ENCODE assay signal across 32 cellular contexts in the genomic region with DNA sequence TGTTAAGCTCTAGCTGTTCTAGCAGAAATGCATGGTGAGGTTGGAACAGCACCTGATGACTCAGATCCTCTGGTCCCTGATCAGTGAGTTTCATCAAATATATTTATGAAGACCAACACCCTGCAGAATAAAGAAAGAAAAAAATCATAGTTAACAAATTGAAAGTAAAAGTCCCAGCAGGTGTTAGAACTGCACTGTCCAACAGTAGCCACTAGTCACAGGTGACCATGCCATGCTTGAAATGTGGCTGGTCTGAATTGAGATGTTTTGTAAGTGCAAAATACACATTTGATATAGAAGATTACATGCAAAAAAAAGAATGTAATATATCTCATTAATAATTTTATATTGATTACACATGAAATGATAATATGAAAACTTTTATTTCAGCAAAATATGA.
A peak's percentile ranks its signal among the peaks of the same experiment; 100 is the strongest.
DNase-seq lines count a peak whose midpoint lies in the region; ATAC-seq, FAIRE-seq and TF ChIP-seq lines count a peak whose summit lies in the region.
"Had no signal": no experiment of that assay in that cellular context is flagged by ENCODE, and none has a peak within 500 bp of the region (broad histone marks: within the 10 kb centered on the region; RNA-seq: fewer than 3 reads in every experiment).

No MANE protein-coding gene starts in this region.

- no peaks in the 10 kb centered on the region for H3K9me3 ChIP-seq in GM12878 (replicated peaks; ENCODE audit: control insufficient read depth, insufficient read depth, low read length)
- H3K9me3 ChIP-seq: left lung, ovary, SJSA1, thoracic aorta had no signal

- intact Hi-C loops in GM12878 (cut with micrococcal nuclease; ENCODE audit: unreplicated experiment), result no loop called here

- H3K79me2 ChIP-seq in GM12878 (ENCODE audit: control insufficient read depth, insufficient read depth, low read length), result no peaks in the 10 kb centered on the region

- no peak for TF ChIP-seq POLR2A in GM12878 (IDR thresholded peaks at IDR 0.05; ENCODE audit: low read depth, low read length)

- no peaks in the 10 kb centered on the region for H3K36me3 ChIP-seq in GM12878 (ENCODE audit: control insufficient read depth in 2 of 2, insufficient read depth in 2 of 2, low read length in 1 of 2)
- H3K36me3 ChIP-seq: left lung, ovary, SJSA1, thoracic aorta, WERI-Rb-1 had no signal

- H4K20me1 ChIP-seq in GM12878 (ENCODE audit: control insufficient read depth, insufficient read depth), result no peaks in the 10 kb centered on the region

- SMC1A ChIA-PET in GM12878 (lab: Charles Lee; ENCODE audit: uncharacterized antibody, unreplicated experiment), result no interaction called here

- H3K4me2 ChIP-seq in GM12878 (ENCODE audit: control insufficient read depth, insufficient read depth), result no peak overlapping the region

- FAIRE-seq in GM12878 (lab: Jason Lieb, UNC), result no peak
- FAIRE-seq: D721Med, endothelial cell of umbilical vein, GM12891 had no signal

- POLR2A ChIA-PET in GM12878 (lab: Charles Lee) (no interaction called here), RWPE1 (lab: Yijun Ruan, JAX; ENCODE audit: low non-redundant PET) (no interaction called here)

- no peak for TF ChIP-seq EP300 in GM12878 (IDR thresholded peaks at IDR 0.05; ENCODE audit: borderline replicate concordance in 1 of 2, control insufficient read depth in 1 of 2, low read depth in 2 of 2, low read length in 2 of 2)

- H3K27me3 ChIP-seq in GM12878 (replicated peaks in 1 of 2; ENCODE audit: control insufficient read depth in 2 of 2, insufficient read depth in 2 of 2, low read length in 1 of 2), result no peaks in the 10 kb centered on the region
- H3K27me3 ChIP-seq: dorsolateral prefrontal cortex, left lung, ovary, SJSA1 had no signal

- peak; percentile 62 for ATAC-seq in HG03342 (IDR thresholded peaks at IDR 0.05; ENCODE audit: unreplicated experiment)
- peak; percentile 36; the same call in 2 of the 3 replicates for ATAC-seq in GM12878
- ATAC-seq: left lung; stimulated activated naive CD8-positive, alpha-beta T cell treated with anti-CD3 and anti-CD28 coated beads, Interleukin-15, Interleukin-2, amounts not matched to agents 100 U/mL and 50 U/mL, for 24 hours had no signal

- H3K4me3 ChIP-seq in GM12878 (no peak overlapping the region), foreskin fibroblast (ENCODE audit: low read depth in 1 of 2, low read length in 2 of 2) (no peak overlapping the region)
- H3K4me3 ChIP-seq: dorsolateral prefrontal cortex, left lung, ovary, SJSA1, thoracic aorta had no signal

- no peak for TF ChIP-seq RAD21 in GM12878 (IDR thresholded peaks at IDR 0.05; ENCODE audit: insufficient read depth, low read depth, low read length)

- no peak overlapping the region for H3K9ac ChIP-seq in GM12878 (ENCODE audit: control insufficient read depth, insufficient read depth, low read length)

- no peak overlapping the region for H2AFZ ChIP-seq in GM12878 (ENCODE audit: control insufficient read depth, low read depth, low read length)

- CTCF ChIA-PET in GM12878 (lab: Yijun Ruan, JAX), result no interaction called here
- CTCF ChIA-PET in RWPE1 (lab: Yijun Ruan, JAX), result interaction anchor here (0.6 kb wide), 1 partner anchor 698 kb away, joined by 3 read pairs; no protein-coding TSS in a partner anchor

- RAD21 ChIA-PET in GM12878 (lab: Charles Lee; ENCODE audit: unreplicated experiment), result no interaction called here

- in situ Hi-C loops in GM12878 (cut with MboI), result no loop called here

- DNase-seq in GM12878 (ENCODE audit: low read depth, low spot score) (no peak), foreskin fibroblast (peak; percentile 7 to 35), RWPE1 (ENCODE audit: low spot score) (no peak), GM10266 (ENCODE audit: extremely low spot score) (no peak), NCI-H2029 (lab: John Stamatoyannopoulos, UW) (no peak)
- DNase-seq: activated CD4-positive, alpha-beta T cell treated with anti-CD3 and anti-CD28 coated beads for 48 hours; activated T-cell treated with anti-CD3 and anti-CD28 coated beads for 4 hours; amniotic stem cell; CD4-positive, alpha-beta memory T cell; dorsolateral prefrontal cortex; H9; KG1; left lung; mesenchymal stem cell; MV-4-11; NCI-H1436; NCI-H2107; NCI-H446; NCI-H748 treated with DMSO at 0.1 percent for 48 hours; ovary; retina; stimulated activated CD4-positive, alpha-beta T cell treated with anti-CD3 and anti-CD28 coated beads, Interleukin-1b, Interleukin-23, amount 100 ng/mL, for 48 hours; stimulated activated naive CD8-positive, alpha-beta T cell treated with anti-CD3 and anti-CD28 coated beads, Interleukin-15, Interleukin-2, amounts not matched to agents 100 U/mL and 50 U/mL, for 24 hours; T1000; WERI-Rb-1 had no signal

- H3K27ac ChIP-seq in GM12878 (ENCODE audit: control insufficient read depth, insufficient read depth), result no peak overlapping the region
- no peak overlapping the region for H3K27ac ChIP-seq in RWPE1
- H3K27ac ChIP-seq: dorsolateral prefrontal cortex, left lung, ovary, SJSA1, thoracic aorta, WERI-Rb-1 had no signal

- no TSS peak for BruUV-seq in GM12878 (replicated peaks; lab: Mats Ljungman, UMichigan)

- H3K4me1 ChIP-seq in GM12878 (ENCODE audit: control insufficient read depth, insufficient read depth, low read length), result no peaks in the 10 kb centered on the region
- H3K4me1 ChIP-seq: left lung, SJSA1 had no signal

- TF ChIP-seq CTCF in GM12872 (IDR thresholded peaks at IDR 0.05; ENCODE audit: insufficient read depth, low read depth, low read length), result 0 out of 3 replicates have a peak, but pooled peaks have one; percentile 6
- no peak for TF ChIP-seq CTCF in GM12878 (IDR thresholded peaks at IDR 0.05 in 2 of 3, conservative IDR thresholded peaks at IDR 0.05 in 1 of 3; ENCODE audit: control insufficient read depth in 2 of 3, extremely low read depth in 1 of 3, insufficient read depth in 1 of 3, low read depth in 3 of 3, low read length in 3 of 3)
- TF ChIP-seq CTCF in foreskin fibroblast (IDR thresholded peaks at IDR 0.05; ENCODE audit: low read depth, low read length), result no peak
- no peak for TF ChIP-seq CTCF in RWPE1 (conservative IDR thresholded peaks at IDR 0.05; ENCODE audit: low read depth)
- no peak for TF ChIP-seq CTCF in GM10266 (IDR thresholded peaks at IDR 0.05; ENCODE audit: control insufficient read depth, insufficient read depth, low read depth, missing control alignments)

TF ChIP-seq in GM12878, 131 proteins besides CTCF, POLR2A, EP300 and RAD21:
- TF ChIP-seq TAF1 (IDR thresholded peaks at IDR 0.05; ENCODE audit: borderline replicate concordance, low read depth, low read length) (no peak), MYC (IDR thresholded peaks at IDR 0.05; ENCODE audit: insufficient read depth, insufficient read length, insufficient replicate concordance, low read length, severe bottlenecking) (no peak), ZBED1 (IDR thresholded peaks at IDR 0.05; ENCODE audit: borderline replicate concordance) (no peak), CBX3 (IDR thresholded peaks at IDR 0.05; ENCODE audit: borderline replicate concordance, low read depth) (no peak), POU2F2 (IDR thresholded peaks at IDR 0.05; ENCODE audit: borderline replicate concordance, low read depth, low read length) (no peak), EGR1 (IDR thresholded peaks at IDR 0.05; ENCODE audit: borderline replicate concordance in 1 of 2, low read depth in 2 of 2, low read length in 2 of 2) (no peak), GABPA (IDR thresholded peaks at IDR 0.05; ENCODE audit: low read depth) (no peak), SIN3A (IDR thresholded peaks at IDR 0.05; ENCODE audit: low read depth, low read length) (no peak), NR2C1 (IDR thresholded peaks at IDR 0.05) (no peak), POLR2AphosphoS5 (IDR thresholded peaks at IDR 0.05; ENCODE audit: low read length) (no peak), MTA3 (IDR thresholded peaks at IDR 0.05; ENCODE audit: borderline replicate concordance, low read length) (no peak), HDAC6 (IDR thresholded peaks at IDR 0.05; ENCODE audit: unreplicated experiment) (no peak)
- TF ChIP-seq, protein P1, sequence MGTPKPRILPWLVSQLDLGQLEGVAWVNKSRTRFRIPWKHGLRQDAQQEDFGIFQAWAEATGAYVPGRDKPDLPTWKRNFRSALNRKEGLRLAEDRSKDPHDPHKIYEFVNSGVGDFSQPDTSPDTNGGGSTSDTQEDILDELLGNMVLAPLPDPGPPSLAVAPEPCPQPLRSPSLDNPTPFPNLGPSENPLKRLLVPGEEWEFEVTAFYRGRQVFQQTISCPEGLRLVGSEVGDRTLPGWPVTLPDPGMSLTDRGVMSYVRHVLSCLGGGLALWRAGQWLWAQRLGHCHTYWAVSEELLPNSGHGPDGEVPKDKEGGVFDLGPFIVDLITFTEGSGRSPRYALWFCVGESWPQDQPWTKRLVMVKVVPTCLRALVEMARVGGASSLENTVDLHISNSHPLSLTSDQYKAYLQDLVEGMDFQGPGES (IDR thresholded peaks at IDR 0.05), result no peak
- TF ChIP-seq, protein P2, sequence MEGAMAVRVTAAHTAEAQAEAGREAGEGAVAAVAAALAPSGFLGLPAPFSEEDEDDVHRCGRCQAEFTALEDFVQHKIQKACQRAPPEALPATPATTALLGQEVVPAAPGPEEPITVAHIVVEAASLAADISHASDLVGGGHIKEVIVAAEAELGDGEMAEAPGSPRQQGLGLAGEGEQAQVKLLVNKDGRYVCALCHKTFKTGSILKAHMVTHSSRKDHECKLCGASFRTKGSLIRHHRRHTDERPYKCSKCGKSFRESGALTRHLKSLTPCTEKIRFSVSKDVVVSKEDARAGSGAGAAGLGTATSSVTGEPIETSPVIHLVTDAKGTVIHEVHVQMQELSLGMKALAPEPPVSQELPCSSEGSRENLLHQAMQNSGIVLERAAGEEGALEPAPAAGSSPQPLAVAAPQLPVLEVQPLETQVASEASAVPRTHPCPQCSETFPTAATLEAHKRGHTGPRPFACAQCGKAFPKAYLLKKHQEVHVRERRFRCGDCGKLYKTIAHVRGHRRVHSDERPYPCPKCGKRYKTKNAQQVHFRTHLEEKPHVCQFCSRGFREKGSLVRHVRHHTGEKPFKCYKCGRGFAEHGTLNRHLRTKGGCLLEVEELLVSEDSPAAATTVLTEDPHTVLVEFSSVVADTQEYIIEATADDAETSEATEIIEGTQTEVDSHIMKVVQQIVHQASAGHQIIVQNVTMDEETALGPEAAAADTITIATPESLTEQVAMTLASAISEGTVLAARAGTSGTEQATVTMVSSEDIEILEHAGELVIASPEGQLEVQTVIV (IDR thresholded peaks at IDR 0.05; ENCODE audit: borderline replicate concordance, partially characterized antibody), result no peak

Comparison
In these comparisons a context has a peak if more than half of its experiments do, and no peak if none do; other contexts are left out.
1. DNase-seq: peak in foreskin fibroblast (2 of 2); none in GM12878 (single experiment), RWPE1 (single experiment), GM10266 (single experiment) and NCI-H2029 (single experiment).